15 cellular contexts compared by ENCODE assay signal in genomic region chr3:72432271-72432670, GRCh38. TPM values are rescaled to one million over a fixed set of nuclear protein-coding genes. Genes with fewer than 3 reads are reported as not detected.
DNase-seq lines count a peak whose midpoint lies in the region; ATAC-seq and TF ChIP-seq lines count a peak whose summit lies in the region.
"Had no signal": no experiment of that assay in that cellular context is flagged by ENCODE, and none has a peak within 500 bp of the region (broad histone marks: within the 10 kb centered on the region; RNA-seq: fewer than 3 reads in every experiment).

No MANE protein-coding gene starts in this region.

- DNase-seq in activated CD4-positive, alpha-beta T cell treated with anti-CD3 and anti-CD28 coated beads, Interleukin-2, amount 10 ng/mL, durations not matched to agents 24 days and 14 days: peak; percentile 38
- no peak for DNase-seq in activated CD4-positive, alpha-beta T cell treated with anti-CD3 and anti-CD28 coated beads, Interleukin-2, amount 50 U/mL, for 1 hour
- DNase-seq in epithelial cell of proximal tubule (ENCODE audit: low read depth): peak; percentile 30
- DNase-seq in nephron progenitor cell: no peak
- no peak for DNase-seq in cardiac septum (ENCODE audit: low spot score)
- DNase-seq in mesenteric fat pad (ENCODE audit: low spot score): no peak
- DNase-seq: Caco-2; CD8-positive, alpha-beta memory T cell; DND-41; GDM1; GM23248; H7 had no signal

- intact Hi-C loops in activated CD4-positive, alpha-beta T cell treated with anti-CD3 and anti-CD28 coated beads, Interleukin-2, amount 10 ng/mL, durations not matched to agents 24 days and 14 days (cut with micrococcal nuclease): no loop called here
- intact Hi-C loops in cardiac septum (cut with DNase I): no loop called here

- H3K36me3 Mint-ChIP-seq in activated CD4-positive, alpha-beta T cell treated with anti-CD3 and anti-CD28 coated beads, Interleukin-2, amount 10 ng/mL, durations not matched to agents 24 days and 14 days (ENCODE audit: low read depth): peaks cover 51% of the 10 kb centered on the region
- H3K36me3 Mint-ChIP-seq in nephron progenitor cell (ENCODE audit: low read depth): peaks cover 21% of the 10 kb centered on the region

- H3K27me3 Mint-ChIP-seq in activated CD4-positive, alpha-beta T cell treated with anti-CD3 and anti-CD28 coated beads, Interleukin-2, amount 10 ng/mL, durations not matched to agents 24 days and 14 days: no peaks in the 10 kb centered on the region
- no peaks in the 10 kb centered on the region for H3K27me3 Mint-ChIP-seq in nephron progenitor cell (ENCODE audit: low read depth, poor library complexity)
- H3K27me3 Mint-ChIP-seq: CD8-positive, alpha-beta memory T cell; IgD-negative memory B cell had no signal

- H3K9me3 Mint-ChIP-seq in activated CD4-positive, alpha-beta T cell treated with anti-CD3 and anti-CD28 coated beads, Interleukin-2, amount 10 ng/mL, durations not matched to agents 24 days and 14 days: no peaks in the 10 kb centered on the region
- no peaks in the 10 kb centered on the region for H3K9me3 Mint-ChIP-seq in nephron progenitor cell
- H3K9me3 Mint-ChIP-seq: CD14-positive monocyte; CD8-positive, alpha-beta memory T cell; IgD-negative memory B cell had no signal

- no peak overlapping the region for H3K4me3 Mint-ChIP-seq in activated CD4-positive, alpha-beta T cell treated with anti-CD3 and anti-CD28 coated beads, Interleukin-2, amount 10 ng/mL, durations not matched to agents 24 days and 14 days
- H3K4me3 Mint-ChIP-seq in nephron progenitor cell: no peak overlapping the region
- H3K4me3 Mint-ChIP-seq: CD14-positive monocyte, IgD-negative memory B cell had no signal

- no peak overlapping the region for H3K4me3 ChIP-seq in epithelial cell of proximal tubule (ENCODE audit: low read depth, low read length)
- H3K4me3 ChIP-seq: GM23248 had no signal

- peaks cover 54% of the 10 kb centered on the region for H3K4me1 Mint-ChIP-seq in activated CD4-positive, alpha-beta T cell treated with anti-CD3 and anti-CD28 coated beads, Interleukin-2, amount 10 ng/mL, durations not matched to agents 24 days and 14 days
- peaks cover 38% of the 10 kb centered on the region for H3K4me1 Mint-ChIP-seq in nephron progenitor cell

- no peak for TF ChIP-seq CTCF in epithelial cell of proximal tubule (conservative IDR thresholded peaks at IDR 0.05; ENCODE audit: low read depth, low read length)
- TF ChIP-seq CTCF in nephron progenitor cell (IDR thresholded peaks at IDR 0.05): no peak

- no peak for ATAC-seq in HG03095 (IDR thresholded peaks at IDR 0.05; ENCODE audit: unreplicated experiment)

- no peak overlapping the region for H3K27ac Mint-ChIP-seq in activated CD4-positive, alpha-beta T cell treated with anti-CD3 and anti-CD28 coated beads, Interleukin-2, amount 10 ng/mL, durations not matched to agents 24 days and 14 days
- H3K27ac Mint-ChIP-seq in nephron progenitor cell: peak overlapping the region; percentile 22
- H3K27ac Mint-ChIP-seq: IgD-negative memory B cell had no signal

RNA-seq across cellular contexts. Expression of gene RYBP, which starts 14.2 kb away (rescaled TPM):
- 61.0 and 62.0 TPM in 2 replicates for total RNA-seq in activated CD4-positive, alpha-beta T cell treated with anti-CD3 and anti-CD28 coated beads, Interleukin-2, amount 10 ng/mL, durations not matched to agents 24 days and 14 days
- total RNA-seq in epithelial cell of proximal tubule: 2.4 and 3.5 TPM in 2 replicates
- 11.0 TPM for total RNA-seq in cardiac septum
- total RNA-seq in mesenteric fat pad: 14.6 TPM

Comparison
In these comparisons a context has a peak if more than half of its experiments do, and no peak if none do; other contexts are left out.
1. DNase-seq: peak in activated CD4-positive, alpha-beta T cell treated with anti-CD3 and anti-CD28 coated beads, Interleukin-2, amount 10 ng/mL, durations not matched to agents 24 days and 14 days (single experiment) and epithelial cell of proximal tubule (single experiment); none in activated CD4-positive, alpha-beta T cell treated with anti-CD3 and anti-CD28 coated beads, Interleukin-2, amount 50 U/mL, for 1 hour (single experiment), nephron progenitor cell (single experiment), cardiac septum (single experiment) and mesenteric fat pad (single experiment).